13 cellular contexts compared by ENCODE assay signal in genomic region chr2:55954306-55955035, GRCh38. TPM values are rescaled to one million over a fixed set of nuclear protein-coding genes. Genes with fewer than 3 reads are reported as not detected.
DNase-seq lines count a peak whose midpoint lies in the region; ATAC-seq and TF ChIP-seq lines count a peak whose summit lies in the region.
"Had no signal": no experiment of that assay in that cellular context is flagged by ENCODE, and none has a peak within 500 bp of the region (broad histone marks: within the 10 kb centered on the region; RNA-seq: fewer than 3 reads in every experiment).

No MANE protein-coding gene starts in this region.

- H3K4me3 ChIP-seq in epithelial cell of proximal tubule (ENCODE audit: low read depth, low read length) (no peak overlapping the region), lung (no peak overlapping the region)

- ATAC-seq in lung (ENCODE audit: insufficient read depth, low FRiP score) (peak; percentile 21), HG03175 (IDR thresholded peaks at IDR 0.05; ENCODE audit: unreplicated experiment) (no peak), left colon (no peak)
- ATAC-seq: activated CD8-positive, alpha-beta memory T cell treated with anti-CD3 and anti-CD28 coated beads, Interleukin-2, amount 10 ng/mL, durations not matched to agents 7 days and 5 days had no signal

- 61 to 78% methylated on average over 4 of the region's 4 CpGs for WGBS in lung, 2 donors

- DNase-seq in AG08395 (ENCODE audit: low spot score) = peak; percentile 50
- DNase-seq in NCI-H82 (lab: John Stamatoyannopoulos, UW) = peak; percentile 51
- DNase-seq in epithelial cell of proximal tubule (ENCODE audit: low read depth) = peak; percentile 76
- no peak for DNase-seq in lung (ENCODE audit: low spot score)
- DNase-seq in globus pallidus (ENCODE audit: low spot score) = no peak
- no peak for DNase-seq in left colon
- DNase-seq in OCI-M2 (lab: John Stamatoyannopoulos, UW; ENCODE audit: unreplicated experiment) = no peak
- DNase-seq: activated CD8-positive, alpha-beta memory T cell treated with anti-CD3 and anti-CD28 coated beads, Interleukin-2, amount 10 ng/mL, durations not matched to agents 7 days and 5 days; AML-193; DMS53; NCI-H2081; NCI-H748 treated with DMSO at 0.1 percent for 48 hours had no signal

- no peaks in the 10 kb centered on the region for H3K27me3 ChIP-seq in lung (ENCODE audit: control insufficient read depth, insufficient read depth)

- H3K4me1 ChIP-seq in lung (ENCODE audit: control insufficient read depth in 2 of 2, insufficient read depth in 2 of 2, low read length in 2 of 2) = peaks cover 0 to 2% of the 10 kb centered on the region in 2 donors

- no peaks in the 10 kb centered on the region for H3K9me3 ChIP-seq in lung (ENCODE audit: control insufficient read depth in 2 of 2, insufficient read depth in 1 of 2, low read length in 1 of 2)

- intact Hi-C loops in left colon (cut with DNase I, micrococcal nuclease) = no loop called here

- H3K27ac ChIP-seq in lung (ENCODE audit: low read depth in 1 of 2, low read length in 1 of 2) = no peak overlapping the region

- TF ChIP-seq CTCF in epithelial cell of proximal tubule (conservative IDR thresholded peaks at IDR 0.05; ENCODE audit: low read depth, low read length) (no peak), lung (IDR thresholded peaks at IDR 0.05; ENCODE audit: control extremely low read depth, extremely low read depth) (no peak)

- no peaks in the 10 kb centered on the region for H3K36me3 ChIP-seq in lung (ENCODE audit: control insufficient read depth in 2 of 2, insufficient read depth in 2 of 2, low read length in 2 of 2)

RNA-seq across cellular contexts. Expression of gene EFEMP1, which starts 30.9 kb away (rescaled TPM):
- total RNA-seq in epithelial cell of proximal tubule (30.0 and 42.8 TPM in 2 replicates), lung (100 to 1,000 TPM; 190 to 205 TPM), left colon (10 to 100 TPM; 22.2 to 34.1 TPM)
- polyA plus RNA-seq in lung = 100 to 1,000 TPM; 112 to 127 TPM
- total RNA-seq: activated CD8-positive, alpha-beta memory T cell treated with anti-CD3 and anti-CD28 coated beads, Interleukin-2, amount 10 ng/mL, durations not matched to agents 7 days and 5 days had no signal

Comparison
In these comparisons a context has a peak if more than half of its experiments do, and no peak if none do; other contexts are left out.
1. DNase-seq: peak in AG08395 (single experiment), NCI-H82 (single experiment) and epithelial cell of proximal tubule (single experiment); none in lung (single experiment), globus pallidus (single experiment), left colon (0 of 2) and OCI-M2 (single experiment).